Comparison of ENCODE assay signal across 1 cellular context in the genomic region with DNA sequence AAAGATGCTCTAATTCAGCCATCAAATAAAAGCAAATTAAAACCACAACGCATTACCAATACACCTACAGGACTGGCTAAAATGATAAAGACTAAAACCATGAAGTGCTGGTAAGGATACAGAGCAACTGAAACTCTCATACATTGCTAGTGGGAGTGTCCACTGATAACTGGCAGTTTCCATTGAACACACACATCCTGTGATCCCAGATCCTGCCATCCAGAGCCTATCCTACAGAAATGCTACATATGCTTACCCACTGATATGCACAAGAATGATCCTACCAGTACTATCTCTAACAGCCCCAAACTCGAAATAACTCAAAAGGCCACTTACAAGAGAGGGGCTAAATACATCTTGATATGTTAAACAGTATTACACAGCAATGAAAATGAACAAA.
TF ChIP-seq lines count a peak whose summit lies in the region.

No MANE protein-coding gene starts in this region.

TF ChIP-seq in K562, 482 proteins besides CTCF, POLR2A, EP300 and RAD21 (continued from another document and continues in another):
- TF ChIP-seq, protein P1, sequence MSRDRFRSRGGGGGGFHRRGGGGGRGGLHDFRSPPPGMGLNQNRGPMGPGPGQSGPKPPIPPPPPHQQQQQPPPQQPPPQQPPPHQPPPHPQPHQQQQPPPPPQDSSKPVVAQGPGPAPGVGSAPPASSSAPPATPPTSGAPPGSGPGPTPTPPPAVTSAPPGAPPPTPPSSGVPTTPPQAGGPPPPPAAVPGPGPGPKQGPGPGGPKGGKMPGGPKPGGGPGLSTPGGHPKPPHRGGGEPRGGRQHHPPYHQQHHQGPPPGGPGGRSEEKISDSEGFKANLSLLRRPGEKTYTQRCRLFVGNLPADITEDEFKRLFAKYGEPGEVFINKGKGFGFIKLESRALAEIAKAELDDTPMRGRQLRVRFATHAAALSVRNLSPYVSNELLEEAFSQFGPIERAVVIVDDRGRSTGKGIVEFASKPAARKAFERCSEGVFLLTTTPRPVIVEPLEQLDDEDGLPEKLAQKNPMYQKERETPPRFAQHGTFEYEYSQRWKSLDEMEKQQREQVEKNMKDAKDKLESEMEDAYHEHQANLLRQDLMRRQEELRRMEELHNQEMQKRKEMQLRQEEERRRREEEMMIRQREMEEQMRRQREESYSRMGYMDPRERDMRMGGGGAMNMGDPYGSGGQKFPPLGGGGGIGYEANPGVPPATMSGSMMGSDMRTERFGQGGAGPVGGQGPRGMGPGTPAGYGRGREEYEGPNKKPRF (IDR thresholded peaks at IDR 0.05; ENCODE audit: low read depth, low read length) = no peak
- TF ChIP-seq TRIM24 (IDR thresholded peaks at IDR 0.05) (peak in 1 of 2 experiments; percentile 28; a peak in 1 of 4 replicates), TCF3 (CRISPR knock-in tag; IDR thresholded peaks at IDR 0.05) (peak; percentile 76), MTA1 (IDR thresholded peaks at IDR 0.05; ENCODE audit: borderline replicate concordance) (no peak), ZNF696 (CRISPR knock-in tag; conservative IDR thresholded peaks at IDR 0.05) (no peak), SP2 (IDR thresholded peaks at IDR 0.05; ENCODE audit: extremely low read depth, low read depth, low read length, poor library complexity, severe bottlenecking) (no peak), NFIC (IDR thresholded peaks at IDR 0.05) (0 out of 2 replicates have a peak, but pooled peaks have one; percentile 5), SMARCA4 (IDR thresholded peaks at IDR 0.05) (no peak), GATAD2B (IDR thresholded peaks at IDR 0.05; ENCODE audit: borderline replicate concordance) (no peak), ZC3H11A (IDR thresholded peaks at IDR 0.05; ENCODE audit: low read depth, low read length) (no peak), CBX8 (IDR thresholded peaks at IDR 0.05; ENCODE audit: borderline replicate concordance, extremely low read depth, low read depth, low read length, poor library complexity, severe bottlenecking) (no peak), SUPT5H (IDR thresholded peaks at IDR 0.05) (no peak), ZNF175 (CRISPR knock-in tag; IDR thresholded peaks at IDR 0.05; ENCODE audit: low read depth) (no peak), ZNF217 (CRISPR knock-in tag; IDR thresholded peaks at IDR 0.05) (no peak), SAFB2 (IDR thresholded peaks at IDR 0.05; ENCODE audit: borderline replicate concordance, low read depth, low read length, severe bottlenecking) (no peak), CTBP1 (IDR thresholded peaks at IDR 0.05; ENCODE audit: borderline replicate concordance) (no peak), XRCC5 (IDR thresholded peaks at IDR 0.05; ENCODE audit: low read depth, low read length) (no peak), ELF1 (tag; IDR thresholded peaks at IDR 0.05) (0 out of 2 replicates have a peak, but pooled peaks have one; percentile 28), MTA3 (IDR thresholded peaks at IDR 0.05; ENCODE audit: borderline replicate concordance) (no peak), ATF7 (IDR thresholded peaks at IDR 0.05) (no peak), SMAD1 (IDR thresholded peaks at IDR 0.05; ENCODE audit: low read depth, low read length, partially characterized antibody) (no peak), CBFA2T3 (IDR thresholded peaks at IDR 0.05) (peak; percentile 85), RBM25 (IDR thresholded peaks at IDR 0.05; ENCODE audit: low read depth, low read length, severe bottlenecking) (peak; percentile 21), ZNF75A (CRISPR knock-in tag; IDR thresholded peaks at IDR 0.05) (no peak), ZNF561 (CRISPR knock-in tag; conservative IDR thresholded peaks at IDR 0.05) (no peak), NCOA6 (IDR thresholded peaks at IDR 0.05) (no peak), MCM2 (IDR thresholded peaks at IDR 0.05; ENCODE audit: low read depth) (no peak), KDM4B (IDR thresholded peaks at IDR 0.05; ENCODE audit: borderline replicate concordance in 2 of 2, low read depth in 1 of 2) (no peak), PHF8 (IDR thresholded peaks at IDR 0.05; ENCODE audit: borderline replicate concordance, low read length) (no peak), ERF (CRISPR knock-in tag; IDR thresholded peaks at IDR 0.05) (no peak)
- TF ChIP-seq, protein P2, sequence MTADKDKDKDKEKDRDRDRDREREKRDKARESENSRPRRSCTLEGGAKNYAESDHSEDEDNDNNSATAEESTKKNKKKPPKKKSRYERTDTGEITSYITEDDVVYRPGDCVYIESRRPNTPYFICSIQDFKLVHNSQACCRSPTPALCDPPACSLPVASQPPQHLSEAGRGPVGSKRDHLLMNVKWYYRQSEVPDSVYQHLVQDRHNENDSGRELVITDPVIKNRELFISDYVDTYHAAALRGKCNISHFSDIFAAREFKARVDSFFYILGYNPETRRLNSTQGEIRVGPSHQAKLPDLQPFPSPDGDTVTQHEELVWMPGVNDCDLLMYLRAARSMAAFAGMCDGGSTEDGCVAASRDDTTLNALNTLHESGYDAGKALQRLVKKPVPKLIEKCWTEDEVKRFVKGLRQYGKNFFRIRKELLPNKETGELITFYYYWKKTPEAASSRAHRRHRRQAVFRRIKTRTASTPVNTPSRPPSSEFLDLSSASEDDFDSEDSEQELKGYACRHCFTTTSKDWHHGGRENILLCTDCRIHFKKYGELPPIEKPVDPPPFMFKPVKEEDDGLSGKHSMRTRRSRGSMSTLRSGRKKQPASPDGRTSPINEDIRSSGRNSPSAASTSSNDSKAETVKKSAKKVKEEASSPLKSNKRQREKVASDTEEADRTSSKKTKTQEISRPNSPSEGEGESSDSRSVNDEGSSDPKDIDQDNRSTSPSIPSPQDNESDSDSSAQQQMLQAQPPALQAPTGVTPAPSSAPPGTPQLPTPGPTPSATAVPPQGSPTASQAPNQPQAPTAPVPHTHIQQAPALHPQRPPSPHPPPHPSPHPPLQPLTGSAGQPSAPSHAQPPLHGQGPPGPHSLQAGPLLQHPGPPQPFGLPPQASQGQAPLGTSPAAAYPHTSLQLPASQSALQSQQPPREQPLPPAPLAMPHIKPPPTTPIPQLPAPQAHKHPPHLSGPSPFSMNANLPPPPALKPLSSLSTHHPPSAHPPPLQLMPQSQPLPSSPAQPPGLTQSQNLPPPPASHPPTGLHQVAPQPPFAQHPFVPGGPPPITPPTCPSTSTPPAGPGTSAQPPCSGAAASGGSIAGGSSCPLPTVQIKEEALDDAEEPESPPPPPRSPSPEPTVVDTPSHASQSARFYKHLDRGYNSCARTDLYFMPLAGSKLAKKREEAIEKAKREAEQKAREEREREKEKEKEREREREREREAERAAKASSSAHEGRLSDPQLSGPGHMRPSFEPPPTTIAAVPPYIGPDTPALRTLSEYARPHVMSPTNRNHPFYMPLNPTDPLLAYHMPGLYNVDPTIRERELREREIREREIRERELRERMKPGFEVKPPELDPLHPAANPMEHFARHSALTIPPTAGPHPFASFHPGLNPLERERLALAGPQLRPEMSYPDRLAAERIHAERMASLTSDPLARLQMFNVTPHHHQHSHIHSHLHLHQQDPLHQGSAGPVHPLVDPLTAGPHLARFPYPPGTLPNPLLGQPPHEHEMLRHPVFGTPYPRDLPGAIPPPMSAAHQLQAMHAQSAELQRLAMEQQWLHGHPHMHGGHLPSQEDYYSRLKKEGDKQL (CRISPR knock-in tag; IDR thresholded peaks at IDR 0.05; ENCODE audit: borderline replicate concordance) = no peak
- TF ChIP-seq, protein P3, sequence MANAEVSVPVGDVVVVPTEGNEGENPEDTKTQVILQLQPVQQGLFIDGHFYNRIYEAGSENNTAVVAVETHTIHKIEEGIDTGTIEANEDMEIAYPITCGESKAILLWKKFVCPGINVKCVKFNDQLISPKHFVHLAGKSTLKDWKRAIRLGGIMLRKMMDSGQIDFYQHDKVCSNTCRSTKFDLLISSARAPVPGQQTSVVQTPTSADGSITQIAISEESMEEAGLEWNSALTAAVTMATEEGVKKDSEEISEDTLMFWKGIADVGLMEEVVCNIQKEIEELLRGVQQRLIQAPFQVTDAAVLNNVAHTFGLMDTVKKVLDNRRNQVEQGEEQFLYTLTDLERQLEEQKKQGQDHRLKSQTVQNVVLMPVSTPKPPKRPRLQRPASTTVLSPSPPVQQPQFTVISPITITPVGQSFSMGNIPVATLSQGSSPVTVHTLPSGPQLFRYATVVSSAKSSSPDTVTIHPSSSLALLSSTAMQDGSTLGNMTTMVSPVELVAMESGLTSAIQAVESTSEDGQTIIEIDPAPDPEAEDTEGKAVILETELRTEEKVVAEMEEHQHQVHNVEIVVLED (CRISPR knock-in tag; IDR thresholded peaks at IDR 0.05) = no peak
- TF ChIP-seq, protein P4, sequence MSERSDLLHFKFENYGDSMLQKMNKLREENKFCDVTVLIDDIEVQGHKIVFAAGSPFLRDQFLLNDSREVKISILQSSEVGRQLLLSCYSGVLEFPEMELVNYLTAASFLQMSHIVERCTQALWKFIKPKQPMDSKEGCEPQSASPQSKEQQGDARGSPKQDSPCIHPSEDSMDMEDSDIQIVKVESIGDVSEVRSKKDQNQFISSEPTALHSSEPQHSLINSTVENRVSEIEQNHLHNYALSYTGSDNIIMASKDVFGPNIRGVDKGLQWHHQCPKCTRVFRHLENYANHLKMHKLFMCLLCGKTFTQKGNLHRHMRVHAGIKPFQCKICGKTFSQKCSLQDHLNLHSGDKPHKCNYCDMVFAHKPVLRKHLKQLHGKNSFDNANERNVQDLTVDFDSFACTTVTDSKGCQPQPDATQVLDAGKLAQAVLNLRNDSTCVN (CRISPR knock-in tag; IDR thresholded peaks at IDR 0.05) = no peak
- TF ChIP-seq, protein P5, sequence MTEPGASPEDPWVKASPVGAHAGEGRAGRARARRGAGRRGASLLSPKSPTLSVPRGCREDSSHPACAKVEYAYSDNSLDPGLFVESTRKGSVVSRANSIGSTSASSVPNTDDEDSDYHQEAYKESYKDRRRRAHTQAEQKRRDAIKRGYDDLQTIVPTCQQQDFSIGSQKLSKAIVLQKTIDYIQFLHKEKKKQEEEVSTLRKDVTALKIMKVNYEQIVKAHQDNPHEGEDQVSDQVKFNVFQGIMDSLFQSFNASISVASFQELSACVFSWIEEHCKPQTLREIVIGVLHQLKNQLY (CRISPR knock-in tag; conservative IDR thresholded peaks at IDR 0.05) = no peak
- TF ChIP-seq, protein P6, sequence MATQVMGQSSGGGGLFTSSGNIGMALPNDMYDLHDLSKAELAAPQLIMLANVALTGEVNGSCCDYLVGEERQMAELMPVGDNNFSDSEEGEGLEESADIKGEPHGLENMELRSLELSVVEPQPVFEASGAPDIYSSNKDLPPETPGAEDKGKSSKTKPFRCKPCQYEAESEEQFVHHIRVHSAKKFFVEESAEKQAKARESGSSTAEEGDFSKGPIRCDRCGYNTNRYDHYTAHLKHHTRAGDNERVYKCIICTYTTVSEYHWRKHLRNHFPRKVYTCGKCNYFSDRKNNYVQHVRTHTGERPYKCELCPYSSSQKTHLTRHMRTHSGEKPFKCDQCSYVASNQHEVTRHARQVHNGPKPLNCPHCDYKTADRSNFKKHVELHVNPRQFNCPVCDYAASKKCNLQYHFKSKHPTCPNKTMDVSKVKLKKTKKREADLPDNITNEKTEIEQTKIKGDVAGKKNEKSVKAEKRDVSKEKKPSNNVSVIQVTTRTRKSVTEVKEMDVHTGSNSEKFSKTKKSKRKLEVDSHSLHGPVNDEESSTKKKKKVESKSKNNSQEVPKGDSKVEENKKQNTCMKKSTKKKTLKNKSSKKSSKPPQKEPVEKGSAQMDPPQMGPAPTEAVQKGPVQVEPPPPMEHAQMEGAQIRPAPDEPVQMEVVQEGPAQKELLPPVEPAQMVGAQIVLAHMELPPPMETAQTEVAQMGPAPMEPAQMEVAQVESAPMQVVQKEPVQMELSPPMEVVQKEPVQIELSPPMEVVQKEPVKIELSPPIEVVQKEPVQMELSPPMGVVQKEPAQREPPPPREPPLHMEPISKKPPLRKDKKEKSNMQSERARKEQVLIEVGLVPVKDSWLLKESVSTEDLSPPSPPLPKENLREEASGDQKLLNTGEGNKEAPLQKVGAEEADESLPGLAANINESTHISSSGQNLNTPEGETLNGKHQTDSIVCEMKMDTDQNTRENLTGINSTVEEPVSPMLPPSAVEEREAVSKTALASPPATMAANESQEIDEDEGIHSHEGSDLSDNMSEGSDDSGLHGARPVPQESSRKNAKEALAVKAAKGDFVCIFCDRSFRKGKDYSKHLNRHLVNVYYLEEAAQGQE (CRISPR knock-in tag; IDR thresholded peaks at IDR 0.05; ENCODE audit: low read depth) = no peak
- TF ChIP-seq, protein P7, sequence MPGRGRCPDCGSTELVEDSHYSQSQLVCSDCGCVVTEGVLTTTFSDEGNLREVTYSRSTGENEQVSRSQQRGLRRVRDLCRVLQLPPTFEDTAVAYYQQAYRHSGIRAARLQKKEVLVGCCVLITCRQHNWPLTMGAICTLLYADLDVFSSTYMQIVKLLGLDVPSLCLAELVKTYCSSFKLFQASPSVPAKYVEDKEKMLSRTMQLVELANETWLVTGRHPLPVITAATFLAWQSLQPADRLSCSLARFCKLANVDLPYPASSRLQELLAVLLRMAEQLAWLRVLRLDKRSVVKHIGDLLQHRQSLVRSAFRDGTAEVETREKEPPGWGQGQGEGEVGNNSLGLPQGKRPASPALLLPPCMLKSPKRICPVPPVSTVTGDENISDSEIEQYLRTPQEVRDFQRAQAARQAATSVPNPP (IDR thresholded peaks at IDR 0.05; ENCODE audit: borderline replicate concordance, insufficient read depth, insufficient read length) = no peak
- TF ChIP-seq, protein P8, sequence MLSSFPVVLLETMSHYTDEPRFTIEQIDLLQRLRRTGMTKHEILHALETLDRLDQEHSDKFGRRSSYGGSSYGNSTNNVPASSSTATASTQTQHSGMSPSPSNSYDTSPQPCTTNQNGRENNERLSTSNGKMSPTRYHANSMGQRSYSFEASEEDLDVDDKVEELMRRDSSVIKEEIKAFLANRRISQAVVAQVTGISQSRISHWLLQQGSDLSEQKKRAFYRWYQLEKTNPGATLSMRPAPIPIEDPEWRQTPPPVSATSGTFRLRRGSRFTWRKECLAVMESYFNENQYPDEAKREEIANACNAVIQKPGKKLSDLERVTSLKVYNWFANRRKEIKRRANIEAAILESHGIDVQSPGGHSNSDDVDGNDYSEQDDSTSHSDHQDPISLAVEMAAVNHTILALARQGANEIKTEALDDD (IDR thresholded peaks at IDR 0.05) = peak; percentile 24; the same call in 1 of the 2 replicates
- TF ChIP-seq, protein P9, sequence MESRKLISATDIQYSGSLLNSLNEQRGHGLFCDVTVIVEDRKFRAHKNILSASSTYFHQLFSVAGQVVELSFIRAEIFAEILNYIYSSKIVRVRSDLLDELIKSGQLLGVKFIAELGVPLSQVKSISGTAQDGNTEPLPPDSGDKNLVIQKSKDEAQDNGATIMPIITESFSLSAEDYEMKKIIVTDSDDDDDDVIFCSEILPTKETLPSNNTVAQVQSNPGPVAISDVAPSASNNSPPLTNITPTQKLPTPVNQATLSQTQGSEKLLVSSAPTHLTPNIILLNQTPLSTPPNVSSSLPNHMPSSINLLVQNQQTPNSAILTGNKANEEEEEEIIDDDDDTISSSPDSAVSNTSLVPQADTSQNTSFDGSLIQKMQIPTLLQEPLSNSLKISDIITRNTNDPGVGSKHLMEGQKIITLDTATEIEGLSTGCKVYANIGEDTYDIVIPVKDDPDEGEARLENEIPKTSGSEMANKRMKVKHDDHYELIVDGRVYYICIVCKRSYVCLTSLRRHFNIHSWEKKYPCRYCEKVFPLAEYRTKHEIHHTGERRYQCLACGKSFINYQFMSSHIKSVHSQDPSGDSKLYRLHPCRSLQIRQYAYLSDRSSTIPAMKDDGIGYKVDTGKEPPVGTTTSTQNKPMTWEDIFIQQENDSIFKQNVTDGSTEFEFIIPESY (CRISPR knock-in tag; IDR thresholded peaks at IDR 0.05) = no peak
- TF ChIP-seq, protein P10, sequence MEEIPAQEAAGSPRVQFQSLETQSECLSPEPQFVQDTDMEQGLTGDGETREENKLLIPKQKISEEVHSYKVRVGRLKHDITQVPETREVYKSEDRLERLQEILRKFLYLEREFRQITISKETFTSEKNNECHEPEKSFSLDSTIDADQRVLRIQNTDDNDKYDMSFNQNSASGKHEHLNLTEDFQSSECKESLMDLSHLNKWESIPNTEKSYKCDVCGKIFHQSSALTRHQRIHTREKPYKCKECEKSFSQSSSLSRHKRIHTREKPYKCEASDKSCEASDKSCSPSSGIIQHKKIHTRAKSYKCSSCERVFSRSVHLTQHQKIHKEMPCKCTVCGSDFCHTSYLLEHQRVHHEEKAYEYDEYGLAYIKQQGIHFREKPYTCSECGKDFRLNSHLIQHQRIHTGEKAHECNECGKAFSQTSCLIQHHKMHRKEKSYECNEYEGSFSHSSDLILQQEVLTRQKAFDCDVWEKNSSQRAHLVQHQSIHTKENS (CRISPR knock-in tag; IDR thresholded peaks at IDR 0.05) = no peak
